8 cellular contexts compared by ENCODE assay signal in genomic region chr9:137441289-137441934, GRCh38. TPM values are rescaled to one million over a fixed set of nuclear protein-coding genes. Genes with fewer than 3 reads are reported as not detected.
DNase-seq lines count a peak whose midpoint lies in the region; TF ChIP-seq lines count a peak whose summit lies in the region.

ENTPD8 (minus strand) TSS chr9:137441357; CDS start chr9:137438285, 3,072 bp downstream.

- H3K27ac ChIP-seq in H9 (ENCODE audit: insufficient read length, low read depth, low read length) (no peak within 1 kb of the TSS), SJCRH30 (no peak within 1 kb of the TSS), ovary (no peak within 1 kb of the TSS)

- H3K36me3 ChIP-seq in SJCRH30 (no peaks in the 10 kb centered on the region), ovary (no peaks in the 10 kb centered on the region)

- H3K27me3 ChIP-seq in H9 (ENCODE audit: insufficient read depth, low read length) (no peaks in the 10 kb centered on the region), SJCRH30 (no peaks in the 10 kb centered on the region; the same call in 1 of the 2 replicates), ovary (no peaks in the 10 kb centered on the region)

- WGBS in H9 (ENCODE audit: extremely low coverage, insufficient read length, low lambda C conversion rate): no CpG with 5 or more reads among the region's 62 CpGs
- WGBS in ovary, 3 donors: 1 to 2% (median 2%) methylated on average over 26 to 62 of the region's 62 CpGs

- H3K4me1 ChIP-seq in H9 (ENCODE audit: insufficient read depth, low read length) (no peaks in the 10 kb centered on the region), SJCRH30 (peaks cover 11% of the 10 kb centered on the region), ovary (ENCODE audit: insufficient read depth) (peaks cover under 1% of the 10 kb centered on the region)

- no peaks in the 10 kb centered on the region for H3K9me3 ChIP-seq in H9 (ENCODE audit: control insufficient read depth, low read depth, low read length)
- 0 out of 2 replicates have a peak, but pooled peaks cover 2% of the 10 kb centered on the region for H3K9me3 ChIP-seq in SJCRH30 (replicated peaks)
- no peaks in the 10 kb centered on the region for H3K9me3 ChIP-seq in ovary

- no peak within 1 kb of the TSS for H2BK15ac ChIP-seq in H9 (ENCODE audit: low read depth, low read length)

- H3K79me1 ChIP-seq in H9 (ENCODE audit: insufficient read depth, low read depth, low read length, poor library complexity, severe bottlenecking): no peaks in the 10 kb centered on the region

- no peak within 1 kb of the TSS for H3K9ac ChIP-seq in H9 (ENCODE audit: extremely low read depth, insufficient read length, low read length)

- H4K91ac ChIP-seq in H9 (ENCODE audit: insufficient read length, low read depth, low read length): no peak within 1 kb of the TSS

- no peak within 1 kb of the TSS for H3K14ac ChIP-seq in H9 (ENCODE audit: insufficient read depth, low read length)

- no peak within 1 kb of the TSS for H3K4ac ChIP-seq in H9 (ENCODE audit: low read depth, low read length)

- TF ChIP-seq EP300 in ovary (IDR thresholded peaks at IDR 0.05): no peak

- no peak within 1 kb of the TSS for H3K56ac ChIP-seq in H9 (ENCODE audit: insufficient read length, low read depth, low read length)

- H3K4me3 Mint-ChIP-seq in H9: peak within 1 kb of the TSS; percentile 58 to 85

- H4K20me1 ChIP-seq in H9 (ENCODE audit: control insufficient read depth, insufficient read depth, insufficient read length): no peaks in the 10 kb centered on the region

- no peak within 1 kb of the TSS for H2BK20ac ChIP-seq in H9 (ENCODE audit: low read depth, low read length, poor library complexity, severe bottlenecking)

- H3K4me3 ChIP-seq in SJCRH30 (peak within 1 kb of the TSS; percentile 24), foreskin fibroblast (ENCODE audit: low read depth in 1 of 2, low read length in 2 of 2) (peak within 1 kb of the TSS; percentile 35 to 37), ovary (peak within 1 kb of the TSS; percentile 14)

- peak within 1 kb of the TSS; percentile 85 for H3K4me2 ChIP-seq in H9 (ENCODE audit: insufficient read depth, insufficient read length, low read length)

- H2BK5ac ChIP-seq in H9 (ENCODE audit: insufficient read length, low read length): no peak within 1 kb of the TSS

- peak; percentile 54 for DNase-seq in A172 (ENCODE audit: low spot score)
- peak; percentile 95 for DNase-seq in H9
- DNase-seq in SJCRH30: peak; percentile 82 to 84
- no peak for DNase-seq in foreskin fibroblast
- peak in 2 of 5 donors; percentile 46 to 53 for DNase-seq in ovary
- DNase-seq in RKO (ENCODE audit: low spot score): no peak
- no peak for DNase-seq in dermis blood vessel endothelial cell
- DNase-seq in hepatic stellate cell (ENCODE audit: low spot score): no peak

- no peak within 1 kb of the TSS for H3K23ac ChIP-seq in H9 (ENCODE audit: insufficient read length, low read depth, low read length)

- H2AFZ ChIP-seq in H9 (ENCODE audit: low read length): no peak within 1 kb of the TSS

- peaks cover 20% of the 10 kb centered on the region for H3K27me3 Mint-ChIP-seq in H9 (ENCODE audit: low read depth)

- no peak within 1 kb of the TSS for H4K5ac ChIP-seq in H9 (ENCODE audit: insufficient read length, low read depth, low read length)

- H3K27ac Mint-ChIP-seq in H9: no peak within 1 kb of the TSS

- H4K8ac ChIP-seq in H9 (replicated peaks; ENCODE audit: insufficient read length, low read depth, low read length): no peak within 1 kb of the TSS

- H3K18ac ChIP-seq in H9 (ENCODE audit: insufficient read length, low read depth, low read length): no peak within 1 kb of the TSS

- H3K23me2 ChIP-seq in H9 (ENCODE audit: insufficient read length, low read depth, low read length, poor library complexity, severe bottlenecking): no peaks in the 10 kb centered on the region

- no peak within 1 kb of the TSS for H2BK120ac ChIP-seq in H9 (ENCODE audit: low read depth, low read length, poor library complexity, severe bottlenecking)

- no peak for TF ChIP-seq CTCF in H9 (conservative IDR thresholded peaks at IDR 0.05)
- TF ChIP-seq CTCF in foreskin fibroblast (IDR thresholded peaks at IDR 0.05; ENCODE audit: low read depth, low read length): no peak
- no peak for TF ChIP-seq CTCF in ovary (IDR thresholded peaks at IDR 0.05)

- 0 out of 5 replicates have a peak, but pooled peaks cover 0 to 1% of the 10 kb centered on the region in 2 experiments for H3K9me3 Mint-ChIP-seq in H9

- TF ChIP-seq POLR2A in ovary (IDR thresholded peaks at IDR 0.05): no peak

- no peak within 1 kb of the TSS for H2AK5ac ChIP-seq in H9 (ENCODE audit: insufficient read length, low read length)

- H3K79me2 ChIP-seq in H9 (ENCODE audit: insufficient read depth, low read length): no peaks in the 10 kb centered on the region

- no peak within 1 kb of the TSS for H2BK12ac ChIP-seq in H9 (ENCODE audit: insufficient read length, low read depth, low read length)

- intact Hi-C loops in ovary (cut with DNase I): loop anchor here in 1 of 4 donors (10.0 kb wide), 1 partner anchor 147 kb away; no protein-coding TSS in a partner anchor

- H3K4me1 Mint-ChIP-seq in H9: peaks cover 7 to 12% of the 10 kb centered on the region in 2 experiments

- no peak within 1 kb of the TSS for H3T11ph ChIP-seq in H9 (ENCODE audit: low read length)

- H3K36me3 Mint-ChIP-seq in H9 (ENCODE audit: insufficient read depth in 1 of 3, low read depth in 3 of 3): no peaks in the 10 kb centered on the region

RNA-seq across cellular contexts. Expression of gene ENTPD8, which starts in this region (rescaled TPM):
- 0.83 and 0.98 TPM in 2 replicates for total RNA-seq in A172 (2014; rRNA removed; shearing (Covaris generic))
- total RNA-seq in H9 (2021) (0.77 and 0.90 TPM in 2 replicates), ovary (under 1 TPM in 5 of 7 donors, not detected in 2; 0.10 to 0.57 (median 0.24) TPM), dermis blood vessel endothelial cell (0.23 and 0.34 TPM in 2 replicates)
- not detected in 2 replicates for total RNA-seq in SJCRH30 (2014; rRNA removed; shearing (Covaris generic))
- under 1 TPM in 1 of 2 donors, not detected in 1; 0.11 TPM for polyA plus RNA-seq in ovary

Comparison
In these comparisons a context has a peak if more than half of its experiments do, and no peak if none do; other contexts are left out.
1. Peak in DNase-seq in A172; RNA of the gene not detected or under 1 TPM.
2. Peak in DNase-seq and H3K4me2 ChIP-seq in H9; RNA of the gene not detected or under 1 TPM.
3. Peak in DNase-seq and H3K4me3 ChIP-seq in SJCRH30; RNA of the gene not detected or under 1 TPM.